22 cellular contexts compared by ENCODE assay signal in the genomic region with DNA sequence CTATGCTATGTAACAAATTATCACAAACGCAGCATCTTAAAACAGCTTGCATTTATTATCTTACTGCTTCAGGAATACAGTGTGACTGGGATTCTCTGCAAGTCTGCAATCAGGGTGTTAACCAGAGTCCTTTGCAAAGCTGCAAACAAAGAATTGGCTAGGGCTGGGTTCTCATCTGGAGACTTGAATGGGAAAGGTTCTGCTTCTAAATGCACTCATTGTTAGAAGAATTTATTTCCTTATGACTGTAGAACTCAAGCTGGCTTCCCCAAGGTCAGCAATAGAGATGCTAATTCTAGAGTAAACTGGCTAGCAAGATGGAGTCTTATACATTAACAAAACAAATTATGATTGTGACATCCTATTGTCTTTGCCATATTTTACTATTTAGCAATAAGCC.
"Had no signal": no experiment of that assay in that cellular context is flagged by ENCODE, and none has a peak within 500 bp of the region (broad histone marks: within the 10 kb centered on the region; RNA-seq: fewer than 3 reads in every experiment).

No MANE protein-coding gene starts in this region.

- H3K9ac ChIP-seq: KMS-11, SK-N-SH had no signal

- H3K4me2 ChIP-seq: KMS-11, SK-N-SH had no signal

- H3K36me3 Mint-ChIP-seq: IgD-negative memory B cell had no signal

- H3K4me3 Mint-ChIP-seq: IgD-negative memory B cell had no signal

- ATAC-seq: K562, Panc1, PC-3 had no signal

- H3K27ac Mint-ChIP-seq: IgD-negative memory B cell had no signal

- H3K27me3 Mint-ChIP-seq: IgD-negative memory B cell had no signal

- DNase-seq: Kasumi-1, MM.1S, NCI-H1092 treated with DMSO at 0.1 percent for 48 hours, NCI-H1436, NCI-H187, NCI-H2029, NCI-H2171, NCI-H226, NCI-H446, NCI-H510A, NCI-H524 treated with DMSO at 0.1 percent for 48 hours, NCI-H69, NCI-H774, PC-3, SHP77, SK-N-SH, SW 1271 had no signal

- H3K9me3 ChIP-seq: SK-N-SH had no signal

- H3K27ac ChIP-seq: KMS-11, RWPE1 had no signal

- H3K4me3 ChIP-seq: K562 had no signal
